9 cellular contexts compared by ENCODE assay signal in genomic region chr2:24824966-24825882, GRCh38. TPM values are rescaled to one million over a fixed set of nuclear protein-coding genes. Genes with fewer than 3 reads are reported as not detected.
A peak's percentile ranks its signal among the peaks of the same experiment; 100 is the strongest.
DNase-seq lines count a peak whose midpoint lies in the region; ATAC-seq and TF ChIP-seq lines count a peak whose summit lies in the region.
"Had no signal": no experiment of that assay in that cellular context is flagged by ENCODE, and none has a peak within 500 bp of the region (broad histone marks: within the 10 kb centered on the region; RNA-seq: fewer than 3 reads in every experiment).

No MANE protein-coding gene starts in this region.

- H3K4me1 ChIP-seq in Peyer's patch, result peaks cover 0 to 8% (median 0%) of the 10 kb centered on the region in 4 donors

- peak; percentile 69 for DNase-seq in activated naive CD4-positive, alpha-beta T cell treated with anti-CD3 and anti-CD28 coated beads for 36 hours
- no peak for DNase-seq in activated naive CD4-positive, alpha-beta T cell (lab: John Stamatoyannopoulos, UW)
- DNase-seq in Peyer's patch, result peak in 2 of 3 donors; percentile 40 to 63
- no peak for DNase-seq in endothelial cell (ENCODE audit: low spot score)
- DNase-seq in stimulated activated CD4-positive, alpha-beta T cell treated with anti-CD3 and anti-CD28 coated beads, Interleukin-4, amount 100 ng/mL, for 1 hour, result peak; percentile 26
- DNase-seq in dedifferentiated amniotic fluid mesenchymal stem cell (ENCODE audit: extremely low spot score), result no peak
- DNase-seq in NCI-H1436 (lab: John Stamatoyannopoulos, UW), result no peak

- H3K27me3 Mint-ChIP-seq in activated naive CD4-positive, alpha-beta T cell treated with anti-CD3 and anti-CD28 coated beads for 36 hours (ENCODE audit: low read depth), result no peaks in the 10 kb centered on the region
- H3K27me3 Mint-ChIP-seq in endothelial cell (ENCODE audit: unreplicated experiment), result peaks cover 7% of the 10 kb centered on the region

- no peak overlapping the region for H3K27ac ChIP-seq in Peyer's patch

- intact Hi-C loops in activated naive CD4-positive, alpha-beta T cell treated with anti-CD3 and anti-CD28 coated beads for 36 hours (cut with micrococcal nuclease), result loop anchor here (5.0 to 10.0 kb wide), 5 partner anchors 147 to 372 kb away; partner anchors contain the start of genes DNAJC27 and NCOA1

- H3K4me3 ChIP-seq in Peyer's patch, result no peak overlapping the region
- H3K4me3 ChIP-seq: skin epidermis had no signal

- H3K9me3 Mint-ChIP-seq in activated naive CD4-positive, alpha-beta T cell treated with anti-CD3 and anti-CD28 coated beads for 36 hours, result no peaks in the 10 kb centered on the region
- no peaks in the 10 kb centered on the region for H3K9me3 Mint-ChIP-seq in endothelial cell (ENCODE audit: unreplicated experiment)

- H3K27ac Mint-ChIP-seq in activated naive CD4-positive, alpha-beta T cell treated with anti-CD3 and anti-CD28 coated beads for 36 hours, result peak overlapping the region; percentile 53
- peak overlapping the region; percentile 77 for H3K27ac Mint-ChIP-seq in endothelial cell (ENCODE audit: unreplicated experiment)

- no peak for TF ChIP-seq POLR2A in Peyer's patch (IDR thresholded peaks at IDR 0.05)

- CTCF ChIA-PET in activated naive CD4-positive, alpha-beta T cell treated with anti-CD3 and anti-CD28 coated beads for 36 hours (lab: Charles Lee), result interaction anchor here (0.6 to 6.7 kb wide), 7 partner anchors 10 to 677 kb away, joined by 3 to 61 read pairs (median 5); no protein-coding TSS in a partner anchor

- peaks cover 0 to 20% (median 0%) of the 10 kb centered on the region in 3 donors for H3K36me3 ChIP-seq in Peyer's patch

- no peak for ATAC-seq in GM21737 (IDR thresholded peaks at IDR 0.05; ENCODE audit: unreplicated experiment)

- H3K4me3 Mint-ChIP-seq in activated naive CD4-positive, alpha-beta T cell treated with anti-CD3 and anti-CD28 coated beads for 36 hours, result no peak overlapping the region
- H3K4me3 Mint-ChIP-seq in endothelial cell (ENCODE audit: unreplicated experiment), result no peak overlapping the region

- TF ChIP-seq CTCF in Peyer's patch (IDR thresholded peaks at IDR 0.05) (peak in 5 of 6 experiments; percentile 20 to 47 (median 41)), endothelial cell (IDR thresholded peaks at IDR 0.05; ENCODE audit: unreplicated experiment) (peak; percentile 55)

- no peaks in the 10 kb centered on the region for H3K27me3 ChIP-seq in Peyer's patch

- no peaks in the 10 kb centered on the region for H3K9me3 ChIP-seq in Peyer's patch

- H3K4me1 Mint-ChIP-seq in activated naive CD4-positive, alpha-beta T cell treated with anti-CD3 and anti-CD28 coated beads for 36 hours (ENCODE audit: low read depth), result peaks cover 17% of the 10 kb centered on the region
- peaks cover 24% of the 10 kb centered on the region for H3K4me1 Mint-ChIP-seq in endothelial cell (ENCODE audit: unreplicated experiment)

- peaks cover 35% of the 10 kb centered on the region for H3K36me3 Mint-ChIP-seq in activated naive CD4-positive, alpha-beta T cell treated with anti-CD3 and anti-CD28 coated beads for 36 hours (ENCODE audit: low read depth)
- peaks cover 36% of the 10 kb centered on the region for H3K36me3 Mint-ChIP-seq in endothelial cell (ENCODE audit: low read depth, unreplicated experiment)

RNA-seq across cellular contexts. Expression of gene CENPO, which starts 32.0 kb away (rescaled TPM):
- 10 to 100 TPM; 36.4 to 38.5 TPM for total RNA-seq in activated naive CD4-positive, alpha-beta T cell treated with anti-CD3 and anti-CD28 coated beads for 36 hours
- 10 to 100 TPM in 2 of 4 donors, 1 to 10 TPM in 2; 8.5 to 10.7 (median 10.0) TPM for total RNA-seq in Peyer's patch
- 18.7 TPM for total RNA-seq in endothelial cell (ENCODE audit: unreplicated experiment)

RNA-seq across cellular contexts. Expression of gene PTRHD1, which starts 32.0 kb away (rescaled TPM):
- 10 to 100 TPM; 21.7 to 23.5 TPM for total RNA-seq in activated naive CD4-positive, alpha-beta T cell treated with anti-CD3 and anti-CD28 coated beads for 36 hours
- total RNA-seq in Peyer's patch, result 10 to 100 TPM; 19.9 to 38.7 (median 21.2) TPM
- total RNA-seq in endothelial cell (ENCODE audit: unreplicated experiment), result 36.0 TPM

Comparison
In these comparisons a context has a peak if more than half of its experiments do, and no peak if none do; other contexts are left out.
1. DNase-seq: peak in activated naive CD4-positive, alpha-beta T cell treated with anti-CD3 and anti-CD28 coated beads for 36 hours (single experiment), Peyer's patch (2 of 3) and stimulated activated CD4-positive, alpha-beta T cell treated with anti-CD3 and anti-CD28 coated beads, Interleukin-4, amount 100 ng/mL, for 1 hour (single experiment); none in activated naive CD4-positive, alpha-beta T cell (0 of 4), endothelial cell (single experiment), dedifferentiated amniotic fluid mesenchymal stem cell (single experiment) and NCI-H1436 (single experiment).